In the genomic region with DNA sequence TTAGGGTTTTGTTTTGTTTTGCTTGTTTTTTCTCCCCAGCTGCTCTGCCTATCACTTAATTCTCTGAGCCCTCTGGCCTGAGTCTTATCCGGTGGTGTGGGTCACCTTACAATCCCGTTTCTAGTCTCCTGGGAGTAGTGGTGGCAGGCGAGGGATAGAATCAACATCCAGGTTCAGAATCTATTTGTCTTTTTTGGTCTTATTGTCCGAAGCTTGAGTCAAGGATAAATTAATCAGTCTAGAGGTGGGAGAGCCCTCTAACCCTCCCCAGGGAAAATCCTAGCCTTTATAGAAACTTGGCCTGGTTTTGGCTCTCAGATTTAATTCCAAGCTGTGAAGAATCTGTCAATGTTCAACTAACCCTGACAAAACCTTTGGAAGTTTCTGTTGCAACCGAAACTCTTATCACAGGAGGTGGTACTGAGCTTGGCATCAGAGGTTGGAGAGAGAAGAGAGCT, we compare ENCODE assay signal across 1 cellular context.
TF ChIP-seq lines count a peak whose summit lies in the region.

No MANE protein-coding gene starts in this region.

TF ChIP-seq in A549, 52 proteins besides CTCF, POLR2A, EP300 and RAD21 (continued from another document):
- TF ChIP-seq, protein P1, sequence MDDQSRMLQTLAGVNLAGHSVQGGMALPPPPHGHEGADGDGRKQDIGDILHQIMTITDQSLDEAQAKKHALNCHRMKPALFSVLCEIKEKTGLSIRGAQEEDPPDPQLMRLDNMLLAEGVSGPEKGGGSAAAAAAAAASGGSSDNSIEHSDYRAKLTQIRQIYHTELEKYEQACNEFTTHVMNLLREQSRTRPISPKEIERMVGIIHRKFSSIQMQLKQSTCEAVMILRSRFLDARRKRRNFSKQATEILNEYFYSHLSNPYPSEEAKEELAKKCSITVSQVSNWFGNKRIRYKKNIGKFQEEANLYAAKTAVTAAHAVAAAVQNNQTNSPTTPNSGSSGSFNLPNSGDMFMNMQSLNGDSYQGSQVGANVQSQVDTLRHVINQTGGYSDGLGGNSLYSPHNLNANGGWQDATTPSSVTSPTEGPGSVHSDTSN (IDR thresholded peaks at IDR 0.05) = no peak
- TF ChIP-seq MAZ (IDR thresholded peaks at IDR 0.05; ENCODE audit: borderline replicate concordance, low read depth, low read length) (no peak), ZC3H11A (IDR thresholded peaks at IDR 0.05) (no peak), MAX (IDR thresholded peaks at IDR 0.05) (no peak), BHLHE40 (IDR thresholded peaks at IDR 0.05; ENCODE audit: low read depth, low read length) (no peak)
